9 cellular contexts compared by ENCODE assay signal in the genomic region with DNA sequence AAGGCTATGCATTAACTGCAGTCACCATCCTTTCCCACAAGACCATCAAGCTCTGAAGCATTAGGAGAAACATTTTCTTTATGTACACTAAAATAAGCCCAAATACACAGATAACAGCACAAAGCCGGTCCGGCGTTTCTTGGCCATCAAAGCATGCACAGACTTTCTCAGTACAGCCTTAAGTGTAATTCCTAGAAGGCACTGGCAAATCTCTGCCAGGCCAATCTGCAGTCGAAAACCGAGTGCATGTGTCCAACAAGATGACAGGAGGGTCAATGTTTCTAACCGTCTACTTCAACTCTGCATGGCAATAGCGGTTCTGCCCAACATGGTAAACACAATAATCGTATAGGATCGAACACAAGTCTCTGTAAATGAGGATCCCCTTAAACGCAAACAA. TPM values are rescaled to one million over a fixed set of nuclear protein-coding genes. Genes with fewer than 3 reads are reported as not detected.
DNase-seq lines count a peak whose midpoint lies in the region; ATAC-seq, FAIRE-seq and TF ChIP-seq lines count a peak whose summit lies in the region.
"Had no signal": no experiment of that assay in that cellular context is flagged by ENCODE, and none has a peak within 500 bp of the region (broad histone marks: within the 10 kb centered on the region; RNA-seq: fewer than 3 reads in every experiment).

No MANE protein-coding gene starts in this region.

- peak overlapping the region; percentile 94 for H3K4me3 Mint-ChIP-seq in astrocyte (ENCODE audit: unreplicated experiment)

- no peak for ATAC-seq in thoracic aorta (ENCODE audit: insufficient number of reproducible peaks, low FRiP score, low read depth)

- H3K4me2 ChIP-seq in astrocyte (ENCODE audit: low read length) = peak overlapping the region; percentile 95

- peaks cover 37% of the 10 kb centered on the region for H4K20me1 ChIP-seq in astrocyte (ENCODE audit: insufficient read depth, low read length)

- H3K27me3 Mint-ChIP-seq in astrocyte (ENCODE audit: low read depth, unreplicated experiment) = no peaks in the 10 kb centered on the region

- DNase-seq in AG08396 (ENCODE audit: low spot score) (peak; percentile 15), HFF-Myc (ENCODE audit: extremely low read depth, low read depth) (no peak), astrocyte (ENCODE audit: low read depth) (no peak), left kidney (ENCODE audit: low read depth, low spot score) (peak; percentile 37), thoracic aorta (ENCODE audit: low spot score) (no peak), COR-L47 (lab: John Stamatoyannopoulos, UW) (no peak), NCI-H2227 (lab: John Stamatoyannopoulos, UW; ENCODE audit: unreplicated experiment) (no peak)
- no peak for DNase-seq in stimulated activated naive CD4-positive, alpha-beta T cell treated with Interleukin-2 at 50 U/mL for 16 hours (lab: John Stamatoyannopoulos, UW)

- H3K27ac Mint-ChIP-seq in astrocyte (ENCODE audit: unreplicated experiment) = no peak overlapping the region

- H3K9me3 ChIP-seq in astrocyte (ENCODE audit: insufficient read depth, low read depth, low read length) (no peaks in the 10 kb centered on the region), thoracic aorta (no peaks in the 10 kb centered on the region)

- H3K4me3 ChIP-seq in HFF-Myc (replicated peaks; ENCODE audit: low read depth, low read length) (peak overlapping the region; percentile 91), astrocyte (ENCODE audit: insufficient read depth, low read depth, low read length) (peak overlapping the region; percentile 90), thoracic aorta (peak overlapping the region; percentile 87)

- H3K27ac ChIP-seq in astrocyte (ENCODE audit: low read depth, low read length) (no peak overlapping the region), thoracic aorta (no peak overlapping the region)

- TF ChIP-seq CTCF in HFF-Myc (IDR thresholded peaks at IDR 0.05; ENCODE audit: low read depth, low read length, missing control alignments) (no peak), astrocyte (IDR thresholded peaks at IDR 0.05; ENCODE audit: insufficient read depth, low read depth, low read length) (no peak), thoracic aorta (IDR thresholded peaks at IDR 0.05) (no peak)

- peaks cover 21% of the 10 kb centered on the region for H3K79me2 ChIP-seq in astrocyte (ENCODE audit: insufficient read depth, low read length)

- H3K4me1 Mint-ChIP-seq in astrocyte (ENCODE audit: low read depth, unreplicated experiment) = peaks cover 7% of the 10 kb centered on the region

- peaks cover 7% of the 10 kb centered on the region for H3K4me1 ChIP-seq in astrocyte (ENCODE audit: insufficient read depth, low read length)
- H3K4me1 ChIP-seq in thoracic aorta (ENCODE audit: control insufficient read depth in 1 of 2, low read depth in 2 of 2) = peaks cover 7% of the 10 kb centered on the region in 2 donors

- no peaks in the 10 kb centered on the region for H3K9me3 Mint-ChIP-seq in astrocyte (ENCODE audit: unreplicated experiment)

- H3K36me3 ChIP-seq in astrocyte (ENCODE audit: insufficient read depth, low read length) (no peaks in the 10 kb centered on the region), thoracic aorta (no peaks in the 10 kb centered on the region)

- H3K27me3 ChIP-seq in astrocyte (ENCODE audit: insufficient read depth, low read length) = peaks cover 3% of the 10 kb centered on the region
- no peaks in the 10 kb centered on the region for H3K27me3 ChIP-seq in thoracic aorta (replicated peaks; ENCODE audit: insufficient read depth)

- H3K36me3 Mint-ChIP-seq in astrocyte (ENCODE audit: low read depth, unreplicated experiment) = no peaks in the 10 kb centered on the region

- H2AFZ ChIP-seq in astrocyte (ENCODE audit: low read depth, low read length) = peak overlapping the region; percentile 94

- peak overlapping the region; percentile 92 for H3K9ac ChIP-seq in astrocyte (ENCODE audit: low read length)

- FAIRE-seq in astrocyte (lab: Jason Lieb, UNC) = no peak
- FAIRE-seq: islet of Langerhans had no signal

RNA-seq across cellular contexts. Expression of gene ARL15, which starts 1.1 kb away (rescaled TPM):
- 29.1 and 30.3 TPM in 2 replicates for total RNA-seq in astrocyte
- total RNA-seq in thoracic aorta = 10 to 100 TPM; 23.6 to 36.8 TPM

Comparison
In these comparisons a context has a peak if more than half of its experiments do, and no peak if none do; other contexts are left out.
1. DNase-seq: peak in AG08396 (single experiment) and left kidney (single experiment); none in HFF-Myc (single experiment), astrocyte (single experiment), thoracic aorta (single experiment), COR-L47 (single experiment), stimulated activated naive CD4-positive, alpha-beta T cell treated with Interleukin-2 at 50 U/mL for 16 hours (single experiment) and NCI-H2227 (single experiment).
2. Peak in every context shown above with its lines, with median percentiles within 50 percentile points of each other: H3K4me3 ChIP-seq.